26 cellular contexts compared by ENCODE assay signal in the genomic region with DNA sequence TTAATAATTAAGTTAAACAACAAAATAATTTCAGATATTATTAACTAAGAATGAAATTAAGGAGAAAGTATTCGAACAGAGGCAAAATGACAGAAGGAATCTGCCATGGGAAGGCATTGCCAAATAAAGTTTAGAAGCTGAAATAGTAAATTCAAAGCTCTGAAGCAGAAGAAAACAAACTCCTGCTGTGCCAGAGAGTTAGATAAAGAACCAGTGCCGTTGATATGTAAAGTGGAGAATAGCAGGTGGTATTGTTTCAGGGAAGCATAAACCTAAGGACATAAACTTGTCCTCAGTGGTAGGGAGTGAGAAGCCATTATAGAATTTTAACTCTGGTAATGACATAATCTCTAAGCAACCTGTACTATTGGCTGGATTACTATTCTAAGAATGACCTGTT. TPM values are rescaled to one million over a fixed set of nuclear protein-coding genes. Genes with fewer than 3 reads are reported as not detected.
"Had no signal": no experiment of that assay in that cellular context is flagged by ENCODE, and none has a peak within 500 bp of the region (broad histone marks: within the 10 kb centered on the region; RNA-seq: fewer than 3 reads in every experiment).

No MANE protein-coding gene starts in this region.

- H3K27me3 ChIP-seq: ascending aorta, body of pancreas had no signal

- DNase-seq: activated B cell treated with CpG ODN at 0.5 μM for 24 hours; activated CD4-positive, alpha-beta T cell treated with anti-CD3 and anti-CD28 coated beads for 1 hour; activated CD4-positive, alpha-beta T cell treated with anti-CD3 and anti-CD28 coated beads, Interleukin-2, amount 10 ng/mL, durations not matched to agents 24 days and 14 days; activated CD4-positive, alpha-beta T cell treated with anti-CD3 and anti-CD28 coated beads, Interleukin-2, amount 50 U/mL, for 48 hours; activated CD8-positive, alpha-beta memory T cell treated with anti-CD3 and anti-CD28 coated beads, Interleukin-2, amount 10 ng/mL, durations not matched to agents 7 days and 5 days; activated effector memory CD4-positive, alpha-beta T cell treated with Interleukin-2 at 50 U/mL for 16 hours; activated naive CD4-positive, alpha-beta T cell treated with Interleukin-2 at 50 U/mL for 16 hours; activated naive CD8-positive, alpha-beta T cell treated with anti-CD3 and anti-CD28 coated beads, Interleukin-2, amount 50 U/mL, for 24 hours; activated T-cell treated with anti-CD3 and anti-CD28 coated beads, Interleukin-2, amount 50 U/mL, for 24 hours; amniotic stem cell; body of pancreas; Karpas-422; MM.1S; NCI-H1105 treated with DMSO at 0.1 percent for 48 hours; NCI-H1436 treated with DMSO at 0.1 percent for 48 hours; NCI-H187; NCI-H2081; NCI-H510A treated with DMSO at 0.1 percent for 48 hours; NCI-H69; PC-9; SHP77 treated with DMSO at 0.1 percent for 48 hours had no signal

- H3K4me3 ChIP-seq: ascending aorta, body of pancreas, PC-9 had no signal

- ATAC-seq: activated CD8-positive, alpha-beta memory T cell treated with anti-CD3 and anti-CD28 coated beads, Interleukin-2, amount 10 ng/mL, durations not matched to agents 7 days and 5 days; activated naive CD4-positive, alpha-beta T cell treated with anti-CD3 and anti-CD28 coated beads, Interleukin-2, amount 50 U/mL, for 72 hours; activated naive CD8-positive, alpha-beta T cell treated with anti-CD3 and anti-CD28 coated beads, Interleukin-2, amount 50 U/mL, for 24 hours; body of pancreas had no signal

- H3K4me1 ChIP-seq: ascending aorta, body of pancreas had no signal

- H3K36me3 ChIP-seq: ascending aorta had no signal

- H3K27ac ChIP-seq: ascending aorta, body of pancreas, PC-9 had no signal

- H3K9me3 ChIP-seq: ascending aorta, body of pancreas had no signal

RNA-seq across cellular contexts. Expression of gene HBG2, which starts 2.7 kb away (rescaled TPM):
- total RNA-seq: activated B cell treated with CpG ODN at 0.5 μM for 24 hours; activated CD4-positive, alpha-beta T cell treated with anti-CD3 and anti-CD28 coated beads, Interleukin-2, amount 10 ng/mL, durations not matched to agents 24 days and 14 days; activated CD8-positive, alpha-beta memory T cell treated with anti-CD3 and anti-CD28 coated beads, Interleukin-2, amount 10 ng/mL, durations not matched to agents 7 days and 5 days; activated T-helper 1 cell treated with anti-CD3 and anti-CD28 coated beads, Interleukin-12 subunit alpha, Interleukin-12 subunit beta, Interleukin-2, Interleukin-4 antibody, amounts not matched to agents 30 ng/mL and 10 ng/mL and 1 ng/mL, durations not matched to agents 14 hours and 24 hours and 36 hours; ascending aorta; body of pancreas; bronchial epithelial cell; PC-9 had no signal

RNA-seq across cellular contexts. Expression of gene HBG1, which starts 7.6 kb away (rescaled TPM):
- total RNA-seq: activated B cell treated with CpG ODN at 0.5 μM for 24 hours; activated CD4-positive, alpha-beta T cell treated with anti-CD3 and anti-CD28 coated beads, Interleukin-2, amount 10 ng/mL, durations not matched to agents 24 days and 14 days; activated CD8-positive, alpha-beta memory T cell treated with anti-CD3 and anti-CD28 coated beads, Interleukin-2, amount 10 ng/mL, durations not matched to agents 7 days and 5 days; activated naive CD4-positive, alpha-beta T cell treated with anti-CD3 and anti-CD28 coated beads, Interleukin-2, amount 50 U/mL, for 72 hours; activated T-helper 1 cell treated with anti-CD3 and anti-CD28 coated beads, Interleukin-12 subunit alpha, Interleukin-12 subunit beta, Interleukin-2, Interleukin-4 antibody, amounts not matched to agents 30 ng/mL and 10 ng/mL and 1 ng/mL, durations not matched to agents 14 hours and 24 hours and 36 hours; ascending aorta; body of pancreas; bronchial epithelial cell; PC-9; SK-MEL-5 had no signal

RNA-seq across cellular contexts. Expression of gene HBE1, which starts 12.4 kb away (rescaled TPM):
- total RNA-seq: activated B cell treated with CpG ODN at 0.5 μM for 24 hours; activated CD4-positive, alpha-beta T cell treated with anti-CD3 and anti-CD28 coated beads, Interleukin-2, amount 10 ng/mL, durations not matched to agents 24 days and 14 days; activated CD8-positive, alpha-beta memory T cell treated with anti-CD3 and anti-CD28 coated beads, Interleukin-2, amount 10 ng/mL, durations not matched to agents 7 days and 5 days; activated naive CD4-positive, alpha-beta T cell treated with anti-CD3 and anti-CD28 coated beads, Interleukin-2, amount 50 U/mL, for 72 hours; activated T-helper 1 cell treated with anti-CD3 and anti-CD28 coated beads, Interleukin-12 subunit alpha, Interleukin-12 subunit beta, Interleukin-2, Interleukin-4 antibody, amounts not matched to agents 30 ng/mL and 10 ng/mL and 1 ng/mL, durations not matched to agents 14 hours and 24 hours and 36 hours; ascending aorta; body of pancreas; bronchial epithelial cell had no signal

RNA-seq across cellular contexts. Expression of gene HBD, which starts 23.0 kb away (rescaled TPM):
- total RNA-seq: activated B cell treated with CpG ODN at 0.5 μM for 24 hours; activated CD4-positive, alpha-beta T cell treated with anti-CD3 and anti-CD28 coated beads, Interleukin-2, amount 10 ng/mL, durations not matched to agents 24 days and 14 days; activated CD8-positive, alpha-beta memory T cell treated with anti-CD3 and anti-CD28 coated beads, Interleukin-2, amount 10 ng/mL, durations not matched to agents 7 days and 5 days; activated T-helper 1 cell treated with anti-CD3 and anti-CD28 coated beads, Interleukin-12 subunit alpha, Interleukin-12 subunit beta, Interleukin-2, Interleukin-4 antibody, amounts not matched to agents 30 ng/mL and 10 ng/mL and 1 ng/mL, durations not matched to agents 14 hours and 24 hours and 36 hours; ascending aorta; body of pancreas; bronchial epithelial cell; PC-9; SK-MEL-5 had no signal

RNA-seq across cellular contexts. Expression of gene HBB, which starts 30.4 kb away (rescaled TPM):
- total RNA-seq: activated CD4-positive, alpha-beta T cell treated with anti-CD3 and anti-CD28 coated beads, Interleukin-2, amount 10 ng/mL, durations not matched to agents 24 days and 14 days; activated CD8-positive, alpha-beta memory T cell treated with anti-CD3 and anti-CD28 coated beads, Interleukin-2, amount 10 ng/mL, durations not matched to agents 7 days and 5 days; activated naive CD4-positive, alpha-beta T cell treated with anti-CD3 and anti-CD28 coated beads, Interleukin-2, amount 50 U/mL, for 72 hours; activated T-helper 1 cell treated with anti-CD3 and anti-CD28 coated beads, Interleukin-12 subunit alpha, Interleukin-12 subunit beta, Interleukin-2, Interleukin-4 antibody, amounts not matched to agents 30 ng/mL and 10 ng/mL and 1 ng/mL, durations not matched to agents 14 hours and 24 hours and 36 hours; bronchial epithelial cell; PC-9; SK-MEL-5 had no signal
